Comparison of ENCODE assay signal across 27 cellular contexts in genomic region chr11:17218403-17218802, GRCh38.
"Had no signal": no experiment of that assay in that cellular context is flagged by ENCODE, and none has a peak within 500 bp of the region (broad histone marks: within the 10 kb centered on the region; RNA-seq: fewer than 3 reads in every experiment).

No MANE protein-coding gene starts in this region.

- H3K4me3 Mint-ChIP-seq: IgD-negative memory B cell had no signal

- H3K27ac ChIP-seq: KMS-11, RWPE1, SJCRH30 had no signal

- H3K36me3 ChIP-seq: SJCRH30 had no signal

- H3K4me1 ChIP-seq: SJCRH30 had no signal

- H3K4me3 ChIP-seq: K562, SJCRH30 had no signal

- H3K27me3 ChIP-seq: SJCRH30 had no signal

- DNase-seq: Kasumi-1, MV-4-11, NCI-H1048, NCI-H1105, NCI-H1417, NCI-H1436 treated with DMSO at 0.1 percent for 48 hours, NCI-H1694, NCI-H187 treated with DMSO at 0.1 percent for 48 hours, NCI-H2029 treated with DMSO at 0.1 percent for 48 hours, NCI-H2107, NCI-H2227 treated with DMSO at 0.1 percent for 48 hours, NCI-H446, NCI-H510A, NCI-H524 treated with DMSO at 0.1 percent for 48 hours, NCI-H69, NCI-H774, SHP77 treated with DMSO at 0.1 percent for 48 hours, SJCRH30, T-helper 1 cell had no signal

- H3K4me2 ChIP-seq: KMS-11 had no signal

- H3K4me1 Mint-ChIP-seq: IgD-negative memory B cell had no signal

- H3K9ac ChIP-seq: KMS-11 had no signal

- ATAC-seq: HepG2, K562, Panc1, Right ventricle myocardium inferior, SK-N-SH treated with all-trans-retinoic acid at 6 μM for 48 hours had no signal

- H3K27me3 Mint-ChIP-seq: IgD-negative memory B cell had no signal

- H3K27ac Mint-ChIP-seq: IgD-negative memory B cell had no signal
